In the genomic region with DNA sequence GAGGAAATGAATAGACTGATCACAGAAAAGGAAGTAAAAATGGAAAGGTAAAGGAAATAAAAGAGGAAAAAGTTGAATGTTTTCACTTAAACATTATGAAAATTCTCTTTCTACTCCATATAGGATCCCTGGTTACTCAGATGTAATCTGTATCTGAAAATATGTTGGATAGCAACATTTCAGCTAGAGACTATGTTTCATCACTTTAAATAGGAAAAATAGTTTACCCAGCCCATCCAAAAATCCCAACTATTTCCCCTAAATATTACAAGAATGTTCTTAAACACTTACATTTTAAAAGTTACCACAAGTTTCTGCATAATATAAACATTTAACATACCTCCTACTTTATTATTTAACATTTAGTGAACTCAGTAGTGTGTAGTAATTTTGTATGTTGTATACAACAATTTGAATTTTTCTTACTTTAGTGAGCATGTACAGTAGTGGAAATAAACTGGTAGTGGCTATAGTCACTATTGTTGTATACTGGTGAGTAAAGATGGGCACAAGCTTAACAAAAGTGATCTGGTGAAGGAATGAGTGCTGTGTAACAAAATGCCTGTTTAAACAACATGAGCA, we compare ENCODE assay signal across 1 cellular context.
TF ChIP-seq lines count a peak whose summit lies in the region.

No MANE protein-coding gene starts in this region.

TF ChIP-seq in IMR-90, 13 proteins besides CTCF, POLR2A, EP300 and RAD21:
- TF ChIP-seq NFE2L2 (IDR thresholded peaks at IDR 0.05; ENCODE audit: low read depth, low read length) (no peak), CEBPB (IDR thresholded peaks at IDR 0.05; ENCODE audit: low read depth, low read length) (peak; percentile 34; the same call in 1 of the 2 replicates)
